Comparison of ENCODE assay signal across 17 cellular contexts in the genomic region with DNA sequence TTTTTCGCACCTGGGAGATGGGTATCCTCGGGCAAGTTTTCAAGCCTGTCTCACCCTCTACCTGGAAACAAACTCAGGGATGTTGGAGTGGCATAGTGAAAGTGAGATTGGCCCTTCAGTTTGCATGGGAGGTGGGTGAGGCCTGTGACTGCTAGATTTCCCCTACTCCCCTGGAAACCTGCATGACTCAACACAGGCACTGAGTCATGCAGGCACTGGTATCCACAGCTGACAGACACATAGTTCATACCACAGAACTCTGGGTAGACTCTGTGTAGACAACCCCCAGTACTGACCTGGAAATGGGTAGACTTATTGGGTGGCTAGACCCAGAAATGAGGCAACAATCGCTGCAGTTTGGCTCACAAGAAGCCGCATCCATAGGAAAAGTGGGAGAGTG. TPM values are rescaled to one million over a fixed set of nuclear protein-coding genes. Genes with fewer than 3 reads are reported as not detected.
DNase-seq lines count a peak whose midpoint lies in the region; ATAC-seq and TF ChIP-seq lines count a peak whose summit lies in the region.
"Had no signal": no experiment of that assay in that cellular context is flagged by ENCODE, and none has a peak within 500 bp of the region (broad histone marks: within the 10 kb centered on the region; RNA-seq: fewer than 3 reads in every experiment).

No MANE protein-coding gene starts in this region.

- intact Hi-C loops in gastrocnemius medialis (cut with DNase I; ENCODE audit: low total_unique reads) = no loop called here

- H3K4me1 ChIP-seq in gastrocnemius medialis = no peaks in the 10 kb centered on the region
- H3K4me1 ChIP-seq: body of pancreas, prostate gland had no signal

- H3K27me3 Mint-ChIP-seq in effector memory CD8-positive, alpha-beta T cell = peaks cover 0 to 9% of the 10 kb centered on the region in 2 donors
- H3K27me3 Mint-ChIP-seq: naive thymus-derived CD4-positive, alpha-beta T cell had no signal

- H3K27ac ChIP-seq in gastrocnemius medialis = no peak overlapping the region
- H3K27ac ChIP-seq: body of pancreas, dorsolateral prefrontal cortex, prostate gland had no signal

- H3K9me3 ChIP-seq in gastrocnemius medialis = no peaks in the 10 kb centered on the region
- H3K9me3 ChIP-seq: body of pancreas, prostate gland, SK-N-SH had no signal

- TF ChIP-seq POLR2A in gastrocnemius medialis (IDR thresholded peaks at IDR 0.05) = no peak

- H3K27me3 ChIP-seq in gastrocnemius medialis = no peaks in the 10 kb centered on the region
- H3K27me3 ChIP-seq: body of pancreas, dorsolateral prefrontal cortex had no signal

- in situ Hi-C loops in gastrocnemius medialis (cut with MboI; ENCODE audit: low sequenced_read_pairs in 4 of 4) = loop anchor here in 1 of 4 donors (25.0 kb wide), 1 partner anchor 102 kb away; no protein-coding TSS in a partner anchor

- no peaks in the 10 kb centered on the region for H3K36me3 ChIP-seq in gastrocnemius medialis
- H3K36me3 ChIP-seq: prostate gland had no signal

- H3K4me1 Mint-ChIP-seq in effector memory CD8-positive, alpha-beta T cell (ENCODE audit: low read depth in 2 of 2) = no peaks in the 10 kb centered on the region

- DNase-seq in H4 (ENCODE audit: low spot score) = peak; percentile 1
- peak; percentile 81 for DNase-seq in HT1080 (ENCODE audit: low read depth)
- peak; percentile 27 for DNase-seq in kidney glomerular epithelial cell (lab: John Stamatoyannopoulos, UW)
- DNase-seq in effector memory CD8-positive, alpha-beta T cell = no peak
- no peak for DNase-seq in gastrocnemius medialis
- DNase-seq: body of pancreas, DMS79, dorsolateral prefrontal cortex, NCI-H446, SK-N-SH had no signal

- no peak for TF ChIP-seq CTCF in gastrocnemius medialis (IDR thresholded peaks at IDR 0.05 in 4 of 5, conservative IDR thresholded peaks at IDR 0.05 in 1 of 5)

- H3K27ac Mint-ChIP-seq in effector memory CD8-positive, alpha-beta T cell = no peak overlapping the region

- ATAC-seq in GM18519 (IDR thresholded peaks at IDR 0.05; ENCODE audit: low FRiP score, unreplicated experiment) (peak; percentile 87), GM18498 (IDR thresholded peaks at IDR 0.05; ENCODE audit: unreplicated experiment) (no peak), gastrocnemius medialis (no peak), HG03135 (IDR thresholded peaks at IDR 0.05; ENCODE audit: unreplicated experiment) (no peak)
- ATAC-seq in effector memory CD8-positive, alpha-beta T cell (replicated peaks) = no peak
- ATAC-seq: body of pancreas; naive thymus-derived CD4-positive, alpha-beta T cell had no signal

- no peak overlapping the region for H3K4me3 Mint-ChIP-seq in effector memory CD8-positive, alpha-beta T cell
- H3K4me3 Mint-ChIP-seq: naive thymus-derived CD4-positive, alpha-beta T cell had no signal

- peaks cover 4% of the 10 kb centered on the region for H3K36me3 Mint-ChIP-seq in effector memory CD8-positive, alpha-beta T cell (ENCODE audit: insufficient read depth)

- no peaks in the 10 kb centered on the region for H3K9me3 Mint-ChIP-seq in effector memory CD8-positive, alpha-beta T cell

- no peak overlapping the region for H3K4me3 ChIP-seq in gastrocnemius medialis
- H3K4me3 ChIP-seq: body of pancreas, dorsolateral prefrontal cortex, prostate gland had no signal

RNA-seq across cellular contexts. Expression of a gene that starts 41.5 kb away (rescaled TPM):
- total RNA-seq in H4 (2014; rRNA removed; shearing (Covaris generic)) = not detected in 2 replicates
- not detected in 2 replicates for total RNA-seq in HT1080 (2014; rRNA removed; shearing (Covaris generic))
- polyA plus RNA-seq in HT1080 (2015; cell fraction: cytosol; rRNA removed) = not detected in 2 replicates
- polyA plus RNA-seq in HT1080 (2015; cell fraction: nucleus; rRNA removed) = not detected in 2 replicates
- total RNA-seq in gastrocnemius medialis = not detected
- total RNA-seq: body of pancreas; dorsolateral prefrontal cortex; liver; naive thymus-derived CD4-positive, alpha-beta T cell; OCI-LY7; prostate gland had no signal
- polyA plus RNA-seq: liver; naive thymus-derived CD4-positive, alpha-beta T cell; SK-N-SH had no signal

Comparison
In these comparisons a context has a peak if more than half of its experiments do, and no peak if none do; other contexts are left out.
1. DNase-seq: peak in H4 (single experiment), HT1080 (single experiment) and kidney glomerular epithelial cell (single experiment); none in effector memory CD8-positive, alpha-beta T cell (0 of 3) and gastrocnemius medialis (0 of 2).